ENCODE assay signal across 8 cellular contexts in genomic region chr2:202317080-202317859, GRCh38. TPM values are rescaled to one million over a fixed set of nuclear protein-coding genes. Genes with fewer than 3 reads are reported as not detected.
DNase-seq lines count a peak whose midpoint lies in the region; ATAC-seq and TF ChIP-seq lines count a peak whose summit lies in the region.

No MANE protein-coding gene starts in this region.

- H3K27ac ChIP-seq in PC-3 (ENCODE audit: low read length) = no peak overlapping the region
- peak overlapping the region in 1 of 2 donors; percentile 10 for H3K27ac ChIP-seq in prostate gland

- peaks cover 2% of the 10 kb centered on the region; the same call in 1 of the 2 replicates for H3K36me3 ChIP-seq in PC-3 (ENCODE audit: low read depth, low read length)
- H3K36me3 ChIP-seq in prostate gland = no peaks in the 10 kb centered on the region

- peak overlapping the region; percentile 7; the same call in 1 of the 2 replicates for H3K4me2 ChIP-seq in PC-3 (ENCODE audit: low read length)

- BruUV-seq in PC-3 (replicated peaks; lab: Mats Ljungman, UMichigan) = no TSS peak

- peaks cover 12% of the 10 kb centered on the region for H3K4me1 ChIP-seq in PC-3 (ENCODE audit: insufficient read depth, low read length)
- H3K4me1 ChIP-seq in prostate gland (replicated peaks) = no peaks in the 10 kb centered on the region

- H4K20me1 ChIP-seq in PC-3 (ENCODE audit: low read length) = no peaks in the 10 kb centered on the region

- ATAC-seq in PC-3 (peak; percentile 71), HG02678 (IDR thresholded peaks at IDR 0.05; ENCODE audit: unreplicated experiment) (no peak), GM18867 (IDR thresholded peaks at IDR 0.05; ENCODE audit: unreplicated experiment) (no peak)

- 8% methylated on average over 6 of the region's 6 CpGs for WGBS in prostate gland

- H3K9ac ChIP-seq in PC-3 (ENCODE audit: low read length) = no peak overlapping the region

- H2AFZ ChIP-seq in PC-3 (ENCODE audit: low read length) = no peak overlapping the region

- peak; percentile 84 for DNase-seq in Daoy (ENCODE audit: low read depth)
- DNase-seq in PC-3 = peak; percentile 86
- peak; percentile 99 for DNase-seq in fibroblast of the aortic adventitia (ENCODE audit: low read depth)
- DNase-seq in prostate gland (ENCODE audit: low spot score) = peak; percentile 44
- no peak for DNase-seq in DMS53 treated with DMSO at 0.1 percent for 48 hours (lab: John Stamatoyannopoulos, UW; ENCODE audit: unreplicated experiment)
- no peak for DNase-seq in GM10266 (ENCODE audit: extremely low spot score)

- intact Hi-C loops in PC-3 (cut with micrococcal nuclease) (loop anchor here (5.0 kb wide), 1 partner anchor 60 kb away; the partner anchor contains the start of gene BMPR2), prostate gland (cut with DNase I) (no loop called here)

- no peaks in the 10 kb centered on the region for H3K9me2 ChIP-seq in PC-3 (replicated peaks; ENCODE audit: low read length)

- H3K9me3 ChIP-seq in PC-3 (ENCODE audit: low read length) = no peaks in the 10 kb centered on the region
- H3K9me3 ChIP-seq in prostate gland = no peaks in the 10 kb centered on the region

- POLR2A ChIA-PET in PC-3 (lab: Charles Lee; ENCODE audit: unreplicated experiment) = interaction anchor here (0.6 kb wide), 1 partner anchor 9 kb away, joined by 13 read pairs; no protein-coding TSS in a partner anchor

- no peaks in the 10 kb centered on the region for H3K79me2 ChIP-seq in PC-3 (ENCODE audit: low read length)

- H3K4me3 ChIP-seq in PC-3 (ENCODE audit: low read length) (no peak overlapping the region), fibroblast of the aortic adventitia (ENCODE audit: low read depth, low read length) (no peak overlapping the region), prostate gland (no peak overlapping the region)

- H3F3A ChIP-seq in PC-3 (ENCODE audit: low read length, unreplicated experiment) = peaks cover 5% of the 10 kb centered on the region

- no peak for TF ChIP-seq POLR2A in prostate gland (IDR thresholded peaks at IDR 0.05)

- TF ChIP-seq CTCF in PC-3 (conservative IDR thresholded peaks at IDR 0.05; ENCODE audit: low read depth, low read length) = no peak
- TF ChIP-seq CTCF in fibroblast of the aortic adventitia (IDR thresholded peaks at IDR 0.05; ENCODE audit: insufficient read depth, low read length) = peak; percentile 9
- no peak for TF ChIP-seq CTCF in prostate gland (IDR thresholded peaks at IDR 0.05)
- no peak for TF ChIP-seq CTCF in GM10266 (IDR thresholded peaks at IDR 0.05; ENCODE audit: control insufficient read depth, insufficient read depth, low read depth, missing control alignments)

- CTCF ChIA-PET in PC-3 (lab: Charles Lee) = no interaction called here

- no peaks in the 10 kb centered on the region for H3K27me3 ChIP-seq in PC-3 (ENCODE audit: low read length)
- no peaks in the 10 kb centered on the region for H3K27me3 ChIP-seq in prostate gland (replicated peaks; ENCODE audit: insufficient read depth)

RNA-seq across cellular contexts. Expression of gene NOP58, which starts 51.7 kb away (rescaled TPM):
- total RNA-seq in Daoy (2014; rRNA removed; shearing (Covaris generic)) = 200 and 296 TPM in 2 replicates
- total RNA-seq in PC-3 (2014; rRNA removed) (90.0 and 112 TPM in 2 replicates), fibroblast of the aortic adventitia (ENCODE audit: low replicate concordance) (71.4 and 74.1 TPM in 2 replicates), prostate gland (10 to 100 TPM; 47.6 to 73.2 TPM)

RNA-seq across cellular contexts. Expression of gene BMPR2, which starts 58.9 kb away (rescaled TPM):
- total RNA-seq in Daoy (2014; rRNA removed; shearing (Covaris generic)) = 5.7 and 8.2 TPM in 2 replicates
- 10.0 and 11.1 TPM in 2 replicates for total RNA-seq in PC-3 (2014; rRNA removed)
- 18.7 and 50.6 TPM in 2 replicates for total RNA-seq in fibroblast of the aortic adventitia (ENCODE audit: low replicate concordance)
- 10 to 100 TPM; 41.1 to 69.9 TPM for total RNA-seq in prostate gland

Comparison
In these comparisons a context has a peak if more than half of its experiments do, and no peak if none do; other contexts are left out.
1. DNase-seq: peak in Daoy (single experiment), PC-3 (single experiment), fibroblast of the aortic adventitia (single experiment) and prostate gland (single experiment); none in DMS53 treated with DMSO at 0.1 percent for 48 hours (single experiment) and GM10266 (single experiment).